ENCODE assay signal across 11 cellular contexts in genomic region chr16:11835891-11836652, GRCh38. TPM values are rescaled to one million over a fixed set of nuclear protein-coding genes. Genes with fewer than 3 reads are reported as not detected.
DNase-seq lines count a peak whose midpoint lies in the region; ATAC-seq, FAIRE-seq and TF ChIP-seq lines count a peak whose summit lies in the region.
"Had no signal": no experiment of that assay in that cellular context is flagged by ENCODE, and none has a peak within 500 bp of the region (broad histone marks: within the 10 kb centered on the region; RNA-seq: fewer than 3 reads in every experiment).

No MANE protein-coding gene starts in this region.

- H3K36me3 Mint-ChIP-seq in activated naive CD4-positive, alpha-beta T cell treated with anti-CD3 and anti-CD28 coated beads for 36 hours (ENCODE audit: low read depth) = peaks cover 23% of the 10 kb centered on the region
- H3K36me3 Mint-ChIP-seq in natural killer cell = peaks cover 14% of the 10 kb centered on the region

- H3K4me1 ChIP-seq in RWPE2 (ENCODE audit: insufficient read depth, poor library complexity, severe bottlenecking) (peaks cover 27% of the 10 kb centered on the region), smooth muscle cell (ENCODE audit: low read depth) (no peaks in the 10 kb centered on the region)

- intact Hi-C loops in activated naive CD4-positive, alpha-beta T cell treated with anti-CD3 and anti-CD28 coated beads for 36 hours (cut with micrococcal nuclease) = no loop called here
- intact Hi-C loops in natural killer cell (cut with micrococcal nuclease) = no loop called here

- peak overlapping the region; percentile 38 for H3K27ac Mint-ChIP-seq in activated naive CD4-positive, alpha-beta T cell treated with anti-CD3 and anti-CD28 coated beads for 36 hours
- peak overlapping the region in 1 of 2 donors; percentile 68 for H3K27ac Mint-ChIP-seq in natural killer cell

- no peak overlapping the region for H3K4me2 ChIP-seq in smooth muscle cell

- peaks cover 17% of the 10 kb centered on the region for H3F3A ChIP-seq in smooth muscle cell (ENCODE audit: low read depth)

- no peak for FAIRE-seq in GM19239 (lab: Jason Lieb, UNC)

- DNase-seq in activated naive CD4-positive, alpha-beta T cell treated with anti-CD3 and anti-CD28 coated beads for 36 hours = no peak
- DNase-seq in activated naive CD4-positive, alpha-beta T cell treated with Interleukin-2 at 50 U/mL for 16 hours = no peak
- DNase-seq in RWPE2 (ENCODE audit: low spot score) = no peak
- peak; percentile 66 for DNase-seq in fibroblast of mammary gland (ENCODE audit: low read depth)
- no peak for DNase-seq in smooth muscle cell (lab: John Stamatoyannopoulos, UW; ENCODE audit: unreplicated experiment)
- DNase-seq in natural killer cell = no peak
- no peak for DNase-seq in GM19239 (ENCODE audit: insufficient read length, low spot score)
- DNase-seq in NCI-H748 (lab: John Stamatoyannopoulos, UW; ENCODE audit: unreplicated experiment) = no peak
- DNase-seq: heart left ventricle; naive thymus-derived CD4-positive, alpha-beta T cell; NCI-H1694 treated with DMSO at 0.1 percent for 48 hours had no signal

- ATAC-seq in RWPE2 (ENCODE audit: low read depth) (no peak), natural killer cell (no peak)
- ATAC-seq: naive thymus-derived CD4-positive, alpha-beta T cell had no signal

- TF ChIP-seq CTCF in RWPE2 (IDR thresholded peaks at IDR 0.05; ENCODE audit: poor library complexity, severe bottlenecking) (no peak), fibroblast of mammary gland (conservative IDR thresholded peaks at IDR 0.05; ENCODE audit: control insufficient read depth, insufficient read depth, low read depth, low read length) (no peak), smooth muscle cell (IDR thresholded peaks at IDR 0.05; ENCODE audit: borderline replicate concordance, insufficient read depth, poor library complexity, severe bottlenecking) (no peak), natural killer cell (IDR thresholded peaks at IDR 0.05) (no peak)

- H3K79me2 ChIP-seq in smooth muscle cell (ENCODE audit: low read depth) = no peaks in the 10 kb centered on the region

- H3K9ac ChIP-seq in smooth muscle cell (ENCODE audit: low read depth) = no peak overlapping the region

- H3K27me3 Mint-ChIP-seq in activated naive CD4-positive, alpha-beta T cell treated with anti-CD3 and anti-CD28 coated beads for 36 hours (ENCODE audit: low read depth) = no peaks in the 10 kb centered on the region
- no peaks in the 10 kb centered on the region for H3K27me3 Mint-ChIP-seq in natural killer cell (ENCODE audit: low read depth in 2 of 2)
- H3K27me3 Mint-ChIP-seq: naive thymus-derived CD4-positive, alpha-beta T cell had no signal

- H2AFZ ChIP-seq in smooth muscle cell (ENCODE audit: low read depth) = no peak overlapping the region

- CTCF ChIA-PET in activated naive CD4-positive, alpha-beta T cell treated with anti-CD3 and anti-CD28 coated beads for 36 hours (lab: Charles Lee) = interaction anchor here (0.6 kb wide), 2 partner anchors 9 to 13 kb away, joined by 3 read pairs; no protein-coding TSS in a partner anchor

- peak overlapping the region; percentile 86 for H3K27ac ChIP-seq in RWPE2 (ENCODE audit: poor library complexity, severe bottlenecking)
- H3K27ac ChIP-seq in smooth muscle cell (ENCODE audit: low read depth) = peak overlapping the region; percentile 53
- H3K27ac ChIP-seq: heart left ventricle had no signal

- H3K36me3 ChIP-seq in RWPE2 (ENCODE audit: low read depth) = peaks cover 47% of the 10 kb centered on the region
- peaks cover 7% of the 10 kb centered on the region for H3K36me3 ChIP-seq in smooth muscle cell (ENCODE audit: low read depth)

- no peaks in the 10 kb centered on the region for H3K9me3 Mint-ChIP-seq in activated naive CD4-positive, alpha-beta T cell treated with anti-CD3 and anti-CD28 coated beads for 36 hours
- no peaks in the 10 kb centered on the region for H3K9me3 Mint-ChIP-seq in natural killer cell
- H3K9me3 Mint-ChIP-seq: naive thymus-derived CD4-positive, alpha-beta T cell had no signal

- no peaks in the 10 kb centered on the region for H4K20me1 ChIP-seq in smooth muscle cell (ENCODE audit: low read depth)

- no peaks in the 10 kb centered on the region for H3K27me3 ChIP-seq in RWPE2 (ENCODE audit: insufficient read depth, poor library complexity, severe bottlenecking)
- no peaks in the 10 kb centered on the region for H3K27me3 ChIP-seq in smooth muscle cell (ENCODE audit: low read depth)
- H3K27me3 ChIP-seq: heart left ventricle had no signal

- H3K9me3 ChIP-seq in RWPE2 (ENCODE audit: severe bottlenecking) (no peaks in the 10 kb centered on the region), smooth muscle cell (replicated peaks; ENCODE audit: low read depth) (no peaks in the 10 kb centered on the region)
- H3K9me3 ChIP-seq: heart left ventricle had no signal

- no peak overlapping the region for H3K4me3 Mint-ChIP-seq in activated naive CD4-positive, alpha-beta T cell treated with anti-CD3 and anti-CD28 coated beads for 36 hours
- no peak overlapping the region for H3K4me3 Mint-ChIP-seq in natural killer cell
- H3K4me3 Mint-ChIP-seq: naive thymus-derived CD4-positive, alpha-beta T cell had no signal

- no peaks in the 10 kb centered on the region for H3K4me1 Mint-ChIP-seq in activated naive CD4-positive, alpha-beta T cell treated with anti-CD3 and anti-CD28 coated beads for 36 hours (ENCODE audit: low read depth)
- H3K4me1 Mint-ChIP-seq in natural killer cell = no peaks in the 10 kb centered on the region

- WGBS in smooth muscle cell (ENCODE audit: low lambda C conversion rate) = 30% methylated on average over 9 of the region's 9 CpGs

- no peak overlapping the region for H3K4me3 ChIP-seq in RWPE2 (ENCODE audit: severe bottlenecking)
- no peak overlapping the region for H3K4me3 ChIP-seq in fibroblast of mammary gland (ENCODE audit: control insufficient read depth, low read depth, low read length)
- H3K4me3 ChIP-seq in smooth muscle cell = no peak overlapping the region
- H3K4me3 ChIP-seq: heart left ventricle had no signal

RNA-seq across cellular contexts. Expression of gene RSL1D1, which starts 15.3 kb away (rescaled TPM):
- 100 to 1,000 TPM; 354 to 365 TPM for total RNA-seq in activated naive CD4-positive, alpha-beta T cell treated with anti-CD3 and anti-CD28 coated beads for 36 hours
- total RNA-seq in smooth muscle cell = 157 and 165 TPM in 2 replicates
- polyA plus RNA-seq in smooth muscle cell = 104 and 138 TPM in 2 replicates
- 100 to 1,000 TPM in 1 of 3 donors, 10 to 100 TPM in 2; 66.3 to 102 (median 99.1) TPM for total RNA-seq in natural killer cell

RNA-seq across cellular contexts. Expression of gene ZC3H7A, which starts 39.0 kb away (rescaled TPM):
- total RNA-seq in activated naive CD4-positive, alpha-beta T cell treated with anti-CD3 and anti-CD28 coated beads for 36 hours = 100 to 1,000 TPM; 123 to 127 TPM
- total RNA-seq in smooth muscle cell (38.6 and 43.4 TPM in 2 replicates), natural killer cell (10 to 100 TPM; 80.6 to 91.8 (median 84.6) TPM)
- 31.3 and 37.3 TPM in 2 replicates for polyA plus RNA-seq in smooth muscle cell
